8 cellular contexts compared by ENCODE assay signal in the genomic region with DNA sequence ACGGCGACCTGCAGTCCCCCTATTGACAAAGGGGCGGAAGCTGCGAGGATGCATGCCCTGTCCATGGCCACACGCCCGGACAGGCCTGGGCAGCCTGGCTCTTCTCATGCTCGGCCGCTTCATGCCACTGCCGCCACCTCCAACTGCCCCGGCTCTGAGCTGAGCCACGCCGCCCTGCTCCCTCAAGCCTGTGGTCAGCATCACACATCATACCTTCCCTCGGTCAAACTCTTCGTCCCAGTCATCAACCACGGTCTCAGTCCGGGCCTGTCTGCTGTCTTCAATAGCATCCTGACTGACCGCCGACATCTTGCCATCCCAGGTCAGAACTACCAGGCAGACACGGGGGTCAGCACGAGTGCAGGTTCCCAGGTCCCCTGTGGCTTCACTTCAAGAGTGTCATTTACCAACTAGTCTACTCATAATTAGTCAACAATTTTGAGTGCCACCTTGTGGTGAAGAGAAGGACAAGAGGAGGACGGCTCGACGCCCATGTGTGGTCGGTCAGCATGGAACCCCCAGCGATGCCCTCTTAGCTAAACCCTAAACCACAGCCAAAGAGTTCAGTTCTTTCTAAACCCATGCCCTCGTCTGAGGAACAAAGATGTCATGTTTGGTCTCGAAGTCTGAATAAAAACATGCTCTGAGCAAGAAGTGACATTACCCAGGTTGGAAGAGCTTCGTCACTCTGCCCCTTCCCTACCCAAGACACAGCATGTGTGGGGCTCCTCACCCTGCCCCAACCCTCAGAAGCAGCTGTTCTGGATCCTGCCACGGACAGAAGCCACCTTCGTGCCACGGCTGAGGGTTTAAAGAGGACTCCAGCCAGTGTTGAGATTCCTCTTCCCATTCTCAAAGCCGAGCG. TPM values are rescaled to one million over a fixed set of nuclear protein-coding genes. Genes with fewer than 3 reads are reported as not detected.
DNase-seq lines count a peak whose midpoint lies in the region; ATAC-seq and TF ChIP-seq lines count a peak whose summit lies in the region.

No MANE protein-coding gene starts in this region.

- peak overlapping the region in 2 of 3 donors; percentile 26 to 31 for H3K4me3 Mint-ChIP-seq in T-cell

- POLR2A ChIA-PET in A673 (lab: Charles Lee; ENCODE audit: low non-redundant PET) (no interaction called here), GM10248 (lab: Yijun Ruan, JAX) (no interaction called here), T-cell (lab: Charles Lee) (interaction anchor here in 1 of 2 donors (0.7 kb wide), 1 partner anchor 8 kb away, joined by 5 read pairs; no protein-coding TSS in a partner anchor)

- H3K9me3 ChIP-seq in A673 (ENCODE audit: low read depth, low read length, poor library complexity, severe bottlenecking) (no peaks in the 10 kb centered on the region), prostate gland (no peaks in the 10 kb centered on the region)

- no TSS peak for BruUV-seq in A673 (replicated peaks; lab: Mats Ljungman, UMichigan)

- CTCF ChIA-PET in A673 (lab: Charles Lee) = interaction anchor here (0.5 to 0.9 kb wide), 2 partner anchors 302 to 320 kb away, joined by 3 to 4 read pairs; no protein-coding TSS in a partner anchor
- CTCF ChIA-PET in GM10248 (lab: Yijun Ruan, JAX) = interaction anchor here (1.0 to 2.4 kb wide), 12 partner anchors 8 to 714 kb away, joined by 3 to 7 read pairs (median 3); no protein-coding TSS in a partner anchor
- CTCF ChIA-PET in T-cell (lab: Charles Lee) = interaction anchor here in 1 of 2 donors (0.6 to 1.8 kb wide), 6 partner anchors 9 to 70 kb away, joined by 3 to 5 read pairs (median 4); no protein-coding TSS in a partner anchor

- H3K4me1 Mint-ChIP-seq in T-cell = peaks cover 55 to 70% (median 57%) of the 10 kb centered on the region in 3 donors

- H3K36me3 Mint-ChIP-seq in T-cell = peaks cover 75% of the 10 kb centered on the region

- peak in 3 of 4 experiments; percentile 30 to 69 (median 53) for ATAC-seq in T-cell (replicated peaks in 1 of 4)

- WGBS in prostate gland = 72% methylated on average over 33 of the region's 33 CpGs

- H3K36me3 ChIP-seq in A673 (ENCODE audit: insufficient read depth, low read length, poor library complexity, severe bottlenecking) (peaks cover 45% of the 10 kb centered on the region), prostate gland (peaks cover 0 to 7% of the 10 kb centered on the region in 2 donors)

- H3K27ac ChIP-seq in A673 (ENCODE audit: low read depth, low read length, poor library complexity, severe bottlenecking) = no peak overlapping the region
- H3K27ac ChIP-seq in prostate gland = peak overlapping the region in 1 of 2 donors; percentile 12

- no peaks in the 10 kb centered on the region for H3K27me3 ChIP-seq in A673 (replicated peaks; ENCODE audit: insufficient read depth, low read depth, low read length, poor library complexity)
- H3K27me3 ChIP-seq in prostate gland (replicated peaks; ENCODE audit: insufficient read depth) = no peaks in the 10 kb centered on the region

- H3K27ac Mint-ChIP-seq in T-cell = peak overlapping the region; percentile 86 to 93

- TF ChIP-seq CTCF in A673 (conservative IDR thresholded peaks at IDR 0.05; ENCODE audit: low read depth, low read length) = peak; percentile 60
- peak; percentile 41 for TF ChIP-seq CTCF in GM10248 (IDR thresholded peaks at IDR 0.05; ENCODE audit: control extremely low read depth, extremely low read depth, low read depth, missing control alignments)
- TF ChIP-seq CTCF in fibroblast of mammary gland (conservative IDR thresholded peaks at IDR 0.05; ENCODE audit: control insufficient read depth, insufficient read depth, low read depth, low read length) = peak; percentile 32
- TF ChIP-seq CTCF in prostate gland (IDR thresholded peaks at IDR 0.05) = peak in 3 of 4 experiments; percentile 44 to 62 (median 60)

- no peaks in the 10 kb centered on the region for H3K9me3 Mint-ChIP-seq in T-cell

- H3K4me1 ChIP-seq in A673 (ENCODE audit: insufficient read depth, low read length, poor library complexity, severe bottlenecking) (no peaks in the 10 kb centered on the region), prostate gland (replicated peaks) (peaks cover 12% of the 10 kb centered on the region)

- peak; percentile 47 for DNase-seq in A673 (ENCODE audit: low spot score)
- DNase-seq in GM10248 (ENCODE audit: extremely low spot score) = peak; percentile 65
- DNase-seq in T-cell = no peak
- peak; percentile 35 for DNase-seq in fibroblast of mammary gland (ENCODE audit: low read depth)
- DNase-seq in prostate gland (ENCODE audit: low spot score) = peak; percentile 32
- no peak for DNase-seq in EL
- DNase-seq in SKM-1 treated with dmso at 0.1 percent for 144 hours (lab: John Stamatoyannopoulos, UW; ENCODE audit: unreplicated experiment) = no peak
- no peak for DNase-seq in NCI-H2029 treated with DMSO at 0.1 percent for 48 hours (lab: John Stamatoyannopoulos, UW)

- no peak for TF ChIP-seq POLR2A in prostate gland (IDR thresholded peaks at IDR 0.05)

- H3K4me3 ChIP-seq in A673 (ENCODE audit: low read depth, low read length, poor library complexity, severe bottlenecking) (no peak overlapping the region), fibroblast of mammary gland (ENCODE audit: control insufficient read depth, low read depth, low read length) (no peak overlapping the region), prostate gland (no peak overlapping the region)

- H3K27me3 Mint-ChIP-seq in T-cell = no peaks in the 10 kb centered on the region

- intact Hi-C loops in A673 (cut with micrococcal nuclease; ENCODE audit: unreplicated experiment) = loop anchor here (5.0 kb wide), 1 partner anchor 302 kb away; no protein-coding TSS in a partner anchor
- intact Hi-C loops in prostate gland (cut with DNase I) = no loop called here

RNA-seq across cellular contexts. Expression of gene CYTH1, which starts 16.9 kb away (rescaled TPM):
- total RNA-seq in A673 (2021) (17.9 and 24.6 TPM in 2 replicates), T-cell (100 to 1,000 TPM; 357 to 509 (median 372) TPM), prostate gland (10 to 100 TPM; 65.2 to 73.9 TPM)

RNA-seq across cellular contexts. Expression of gene USP36, which starts 41.7 kb away (rescaled TPM):
- total RNA-seq in A673 (2021) = 58.4 and 74.9 TPM in 2 replicates
- 100 to 1,000 TPM; 132 to 487 (median 143) TPM for total RNA-seq in T-cell
- total RNA-seq in prostate gland = 10 to 100 TPM; 31.2 to 66.6 TPM

Comparison
In these comparisons a context has a peak if more than half of its experiments do, and no peak if none do; other contexts are left out.
1. DNase-seq: peak in A673 (single experiment), GM10248 (single experiment), fibroblast of mammary gland (single experiment) and prostate gland (single experiment); none in T-cell (0 of 34), EL (single experiment), SKM-1 treated with dmso at 0.1 percent for 144 hours (single experiment) and NCI-H2029 treated with DMSO at 0.1 percent for 48 hours (single experiment).
2. RNA of gene CYTH1, which starts 16.9 kb away (total RNA-seq): 357 to 509 TPM in T-cell; 65.2 to 73.9 TPM in prostate gland and 17.9 to 24.6 TPM in A673; every median in the first group is over 4 times any median in the second.
3. Peak in every context shown above with its lines, with median percentiles within 50 percentile points of each other: CTCF ChIP-seq.